8 cellular contexts compared by ENCODE assay signal in the genomic region with DNA sequence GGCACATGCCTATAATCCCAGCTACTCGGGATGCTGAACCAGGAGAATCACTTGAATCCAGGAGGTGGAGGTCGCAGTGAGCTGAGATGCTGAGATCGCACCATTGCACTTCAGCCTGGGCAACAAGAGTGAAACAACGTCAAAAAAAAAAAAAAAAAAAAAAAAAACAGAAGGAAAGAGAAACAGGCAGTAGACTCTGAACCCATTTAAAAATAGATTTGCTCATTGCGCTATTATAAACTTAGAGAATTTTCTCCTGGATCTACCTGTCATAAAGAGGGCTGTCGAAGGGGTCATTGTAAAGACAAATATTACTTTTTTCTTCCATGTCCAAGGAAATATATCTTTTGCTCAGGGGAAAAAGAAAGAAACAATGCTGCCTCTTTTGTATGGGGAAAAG.
"Had no signal": no experiment of that assay in that cellular context is flagged by ENCODE, and none has a peak within 500 bp of the region (broad histone marks: within the 10 kb centered on the region; RNA-seq: fewer than 3 reads in every experiment).

No MANE protein-coding gene starts in this region.

- H3K4me3 Mint-ChIP-seq: H9 had no signal

- H3K9ac ChIP-seq: GM23248, KMS-11 had no signal

- ATAC-seq: HepG2 had no signal

- H3K4me1 Mint-ChIP-seq: IgD-negative memory B cell had no signal

- H3K27ac ChIP-seq: GM23248, KMS-11 had no signal

- H3K36me3 Mint-ChIP-seq: IgD-negative memory B cell had no signal

- H3K27ac Mint-ChIP-seq: IgD-negative memory B cell had no signal

- H3K4me2 ChIP-seq: KMS-11 had no signal

- DNase-seq: GM23248, GOT3, HCEC 1CT, KBM-7 had no signal

- H3K4me3 ChIP-seq: GM23248 had no signal
